Comparison of ENCODE assay signal across 14 cellular contexts in genomic region chr12:54587315-54587821, GRCh38. TPM values are rescaled to one million over a fixed set of nuclear protein-coding genes. Genes with fewer than 3 reads are reported as not detected.
DNase-seq lines count a peak whose midpoint lies in the region; ATAC-seq and TF ChIP-seq lines count a peak whose summit lies in the region.
"Had no signal": no experiment of that assay in that cellular context is flagged by ENCODE, and none has a peak within 500 bp of the region (broad histone marks: within the 10 kb centered on the region; RNA-seq: fewer than 3 reads in every experiment).

No MANE protein-coding gene starts in this region.

- DNase-seq in DMS53 (lab: John Stamatoyannopoulos, UW) (peak; percentile 39), DMS53 treated with DMSO at 0.1 percent for 48 hours (lab: John Stamatoyannopoulos, UW; ENCODE audit: unreplicated experiment) (no peak), epithelial cell of proximal tubule (ENCODE audit: low read depth) (no peak), medulla oblongata (ENCODE audit: extremely low spot score) (peak; percentile 82), substantia nigra (lab: John Stamatoyannopoulos, UW) (peak in 27 of 49 donors; percentile 4 to 86 (median 39)), foreskin fibroblast (no peak)
- no peak for DNase-seq in activated CD4-positive, alpha-beta T cell treated with anti-CD3 and anti-CD28 coated beads, Interleukin-2, amount 50 U/mL, for 48 hours
- DNase-seq: activated CD8-positive, alpha-beta T cell treated with anti-CD3 and anti-CD28 coated beads, Interleukin-2, amount 10 ng/mL, durations not matched to agents 7 days and 5 days; foreskin melanocyte; KBM-7; NCI-H226; occipital lobe had no signal

- no peak overlapping the region for H3K27ac ChIP-seq in substantia nigra (ENCODE audit: low read depth, low read length, poor library complexity, severe bottlenecking)
- H3K27ac ChIP-seq: 22Rv1 had no signal

- peak overlapping the region; percentile 65 for H3K4me3 ChIP-seq in epithelial cell of proximal tubule (ENCODE audit: low read depth, low read length)
- no peak overlapping the region for H3K4me3 ChIP-seq in foreskin fibroblast (ENCODE audit: low read depth in 1 of 2, low read length in 2 of 2)

- TF ChIP-seq CTCF in epithelial cell of proximal tubule (conservative IDR thresholded peaks at IDR 0.05; ENCODE audit: low read depth, low read length) (no peak), foreskin fibroblast (IDR thresholded peaks at IDR 0.05; ENCODE audit: low read depth, low read length) (no peak)

- no peak for ATAC-seq in GM18909 (IDR thresholded peaks at IDR 0.05; ENCODE audit: poor library complexity, unreplicated experiment)
- ATAC-seq: activated CD8-positive, alpha-beta T cell treated with anti-CD3 and anti-CD28 coated beads, Interleukin-2, amount 10 ng/mL, durations not matched to agents 7 days and 5 days had no signal

RNA-seq across cellular contexts. Expression of gene PPP1R1A, which starts 1.1 kb away (rescaled TPM):
- 0.87 and 11.1 TPM in 2 replicates for total RNA-seq in epithelial cell of proximal tubule
- total RNA-seq: activated CD8-positive, alpha-beta T cell treated with anti-CD3 and anti-CD28 coated beads, Interleukin-2, amount 10 ng/mL, durations not matched to agents 7 days and 5 days had no signal

RNA-seq across cellular contexts. Expression of gene PDE1B, which starts 38.0 kb away (rescaled TPM):
- total RNA-seq in epithelial cell of proximal tubule, result 0.14 and 0.63 TPM in 2 replicates

RNA-seq across cellular contexts. Expression of gene LACRT, which starts 47.3 kb away (rescaled TPM):
- not detected in 2 replicates for total RNA-seq in epithelial cell of proximal tubule
- total RNA-seq: activated CD8-positive, alpha-beta T cell treated with anti-CD3 and anti-CD28 coated beads, Interleukin-2, amount 10 ng/mL, durations not matched to agents 7 days and 5 days; occipital lobe had no signal

Comparison
In these comparisons a context has a peak if more than half of its experiments do, and no peak if none do; other contexts are left out.
1. DNase-seq: peak in DMS53 (single experiment), medulla oblongata (single experiment) and substantia nigra (27 of 49); none in DMS53 treated with DMSO at 0.1 percent for 48 hours (single experiment), epithelial cell of proximal tubule (single experiment), activated CD4-positive, alpha-beta T cell treated with anti-CD3 and anti-CD28 coated beads, Interleukin-2, amount 50 U/mL, for 48 hours (0 of 2) and foreskin fibroblast (0 of 2).